In the genomic region with DNA sequence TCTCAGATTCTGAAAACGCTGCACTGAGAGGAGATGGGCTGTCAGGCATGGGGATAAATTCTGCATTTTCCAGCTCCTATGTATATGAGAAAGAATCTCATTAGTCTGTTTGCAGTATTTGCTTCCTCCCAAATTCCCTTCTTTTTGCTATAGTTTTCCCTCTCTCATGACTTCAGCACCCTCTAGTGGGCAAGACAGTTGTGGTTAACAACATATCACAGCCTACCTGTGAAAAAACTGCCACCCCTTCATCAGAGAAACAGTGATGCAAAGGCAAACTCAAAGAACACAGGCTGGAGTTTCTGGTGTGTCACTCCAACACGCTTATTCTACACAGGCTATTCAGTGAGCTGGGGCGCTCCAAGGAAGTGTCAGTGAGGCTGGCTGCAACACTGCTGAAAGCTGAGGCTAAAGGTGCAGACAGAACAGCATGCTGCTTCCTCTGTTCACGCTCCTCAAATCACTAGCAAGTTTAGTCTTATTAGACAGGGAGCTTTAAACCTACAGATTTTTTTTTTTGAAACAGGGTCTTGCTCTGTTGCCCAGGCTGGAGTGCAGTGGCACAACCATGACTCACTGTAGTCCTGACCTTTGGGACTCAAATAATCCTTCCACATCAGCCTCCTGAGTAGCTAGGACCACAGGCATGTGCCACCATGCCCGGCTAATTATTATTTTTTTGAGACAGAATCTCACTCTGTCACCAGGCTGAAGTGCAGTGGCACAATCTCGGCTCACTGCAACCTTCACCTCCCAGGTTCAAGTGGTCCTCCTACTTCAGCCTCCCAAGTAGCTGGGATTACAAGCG, we compare ENCODE assay signal across 8 cellular contexts. TPM values are rescaled to one million over a fixed set of nuclear protein-coding genes. Genes with fewer than 3 reads are reported as not detected.
DNase-seq lines count a peak whose midpoint lies in the region; ATAC-seq and TF ChIP-seq lines count a peak whose summit lies in the region.

No MANE protein-coding gene starts in this region.

- no peak overlapping the region for H3K9ac ChIP-seq in GM23248

- in situ Hi-C loops in GM23248 (cut with MboI) = no loop called here

- H3K4me3 ChIP-seq in BJ (ENCODE audit: low read depth, low read length) (no peak overlapping the region), GM23248 (no peak overlapping the region), fibroblast of villous mesenchyme (ENCODE audit: low read depth, low read length) (no peak overlapping the region)

- CTCF ChIA-PET in BJ (lab: Yijun Ruan, JAX) = interaction anchor here (0.6 to 8.0 kb wide), 54 partner anchors 10 to 240 kb away, joined by 3 to 107 read pairs (median 5); partner anchors contain the start of genes NEK9, PGF, PROX2 and RPS6KL1

- H3K36me3 ChIP-seq in BJ (ENCODE audit: control insufficient read depth, insufficient read depth, low read length) (peaks cover 8% of the 10 kb centered on the region), GM23248 (ENCODE audit: low read depth) (peaks cover 52% of the 10 kb centered on the region)

- H3K27me3 ChIP-seq in BJ (ENCODE audit: control insufficient read depth, insufficient read depth, low read length) = no peaks in the 10 kb centered on the region
- no peaks in the 10 kb centered on the region for H3K27me3 ChIP-seq in GM23248 (replicated peaks; ENCODE audit: insufficient read depth)

- TF ChIP-seq CTCF in BJ (IDR thresholded peaks at IDR 0.05; ENCODE audit: insufficient read depth, low read depth, low read length) (peak; percentile 76), fibroblast of villous mesenchyme (IDR thresholded peaks at IDR 0.05; ENCODE audit: insufficient read depth, low read depth, low read length) (peak; percentile 85), omental fat pad (IDR thresholded peaks at IDR 0.05) (no peak)

- no peak overlapping the region for H3K27ac ChIP-seq in GM23248

- no peaks in the 10 kb centered on the region for H3K9me3 ChIP-seq in GM23248 (ENCODE audit: low read depth)

- POLR2A ChIA-PET in BJ (lab: Charles Lee) = no interaction called here

- H3K4me2 ChIP-seq in GM23248 (ENCODE audit: unreplicated experiment) = no peak overlapping the region

- no peaks in the 10 kb centered on the region for H3K79me2 ChIP-seq in GM23248 (ENCODE audit: insufficient read depth)

- WGBS in GM23248 (ENCODE audit: low coverage in 1 of 2, low lambda C conversion rate in 2 of 2, missing lambda C conversion rate in 2 of 2), 2 experiments = 71 to 74% methylated on average over 7 of the region's 7 CpGs

- H3F3A ChIP-seq in GM23248 (ENCODE audit: insufficient read depth) = peaks cover 5% of the 10 kb centered on the region; the same call in 1 of the 2 replicates

- H3K4me1 ChIP-seq in GM23248 (ENCODE audit: insufficient read depth) = no peaks in the 10 kb centered on the region

- H4K20me1 ChIP-seq in GM23248 (ENCODE audit: insufficient read depth) = no peaks in the 10 kb centered on the region

- ATAC-seq in omental fat pad (ENCODE audit: low FRiP score) = peak; percentile 48
- ATAC-seq in HG02970 (IDR thresholded peaks at IDR 0.05; ENCODE audit: low FRiP score, unreplicated experiment) = no peak
- no peak for ATAC-seq in GM19328 (IDR thresholded peaks at IDR 0.05; ENCODE audit: unreplicated experiment)

- DNase-seq in BJ (ENCODE audit: low read depth) = no peak
- peak; percentile 76 for DNase-seq in GM23248
- peak; percentile 63 to 66 for DNase-seq in NCI-H446 (lab: John Stamatoyannopoulos, UW)
- peak; percentile 21 to 23 for DNase-seq in activated CD4-positive, alpha-beta T cell treated with anti-CD3 and anti-CD28 coated beads, Interleukin-2, amount 50 U/mL, for 4 hours
- peak; percentile 65 for DNase-seq in fibroblast of villous mesenchyme (ENCODE audit: low read depth)
- no peak for DNase-seq in omental fat pad (ENCODE audit: low spot score)

- H3K9me2 ChIP-seq in GM23248 (ENCODE audit: insufficient read depth) = no peaks in the 10 kb centered on the region

- H2AFZ ChIP-seq in GM23248 = no peak overlapping the region

RNA-seq across cellular contexts. Expression of gene ZC2HC1C, which starts 19.3 kb away (rescaled TPM):
- polyA plus RNA-seq in BJ (2011; rRNA removed) = 0.85 and 1.2 TPM in 2 replicates
- polyA minus RNA-seq in BJ (2011; rRNA and poly(A)+ RNA removed) = 0.62 and 2.0 TPM in 2 replicates
- 2.8 and 5.3 TPM in 2 replicates for total RNA-seq in GM23248 (2014; rRNA removed; shearing (Covaris generic))
- 1.0 TPM in 2 replicates for polyA plus RNA-seq in GM23248 (2016; fragmentation: Nextera tagmentation; extraction: Ambion mirVana)
- 0.64 and 2.2 TPM in 2 replicates for total RNA-seq in fibroblast of villous mesenchyme
- total RNA-seq in omental fat pad = 1 to 10 TPM in 3 of 4 donors, under 1 TPM in 1; 0.48 to 5.6 (median 1.5) TPM

RNA-seq across cellular contexts. Expression of gene ACYP1, which starts 24.9 kb away (rescaled TPM):
- polyA plus RNA-seq in BJ (2011; rRNA removed) = 9.0 and 17.7 TPM in 2 replicates
- 0.43 and 0.82 TPM in 2 replicates for polyA minus RNA-seq in BJ (2011; rRNA and poly(A)+ RNA removed)
- 5.7 and 7.3 TPM in 2 replicates for total RNA-seq in GM23248 (2014; rRNA removed; shearing (Covaris generic))
- polyA plus RNA-seq in GM23248 (2016; fragmentation: Nextera tagmentation; extraction: Ambion mirVana) = 18.0 and 19.3 TPM in 2 replicates
- total RNA-seq in fibroblast of villous mesenchyme = 2.9 and 11.2 TPM in 2 replicates
- total RNA-seq in omental fat pad = 10 to 100 TPM; 10.7 to 17.0 (median 13.2) TPM

RNA-seq across cellular contexts. Expression of gene MLH3, which starts 37.5 kb away (rescaled TPM):
- polyA plus RNA-seq in BJ (2011; rRNA removed) (5.7 and 6.9 TPM in 2 replicates), GM23248 (2016; fragmentation: Nextera tagmentation; extraction: Ambion mirVana) (7.3 and 10.8 TPM in 2 replicates)
- 4.5 and 8.4 TPM in 2 replicates for polyA minus RNA-seq in BJ (2011; rRNA and poly(A)+ RNA removed)
- total RNA-seq in GM23248 (2014; rRNA removed; shearing (Covaris generic)) = 12.3 and 19.9 TPM in 2 replicates
- total RNA-seq in fibroblast of villous mesenchyme (21.6 and 25.9 TPM in 2 replicates), omental fat pad (10 to 100 TPM; 20.4 to 47.1 (median 24.4) TPM)

RNA-seq across cellular contexts. Expression of gene NEK9, which starts 38.1 kb away (rescaled TPM):
- polyA plus RNA-seq in BJ (2011; rRNA removed) = 38.1 and 53.4 TPM in 2 replicates
- polyA minus RNA-seq in BJ (2011; rRNA and poly(A)+ RNA removed) = 36.4 and 38.5 TPM in 2 replicates
- 27.6 and 41.0 TPM in 2 replicates for total RNA-seq in GM23248 (2014; rRNA removed; shearing (Covaris generic))
- polyA plus RNA-seq in GM23248 (2016; fragmentation: Nextera tagmentation; extraction: Ambion mirVana) = 41.2 and 47.6 TPM in 2 replicates
- 32.0 and 39.3 TPM in 2 replicates for total RNA-seq in fibroblast of villous mesenchyme
- total RNA-seq in omental fat pad = 10 to 100 TPM; 40.1 to 68.3 (median 54.8) TPM

Comparison
In these comparisons a context has a peak if more than half of its experiments do, and no peak if none do; other contexts are left out.
1. DNase-seq: peak in GM23248 (single experiment), NCI-H446 (2 of 2), activated CD4-positive, alpha-beta T cell treated with anti-CD3 and anti-CD28 coated beads, Interleukin-2, amount 50 U/mL, for 4 hours (2 of 2) and fibroblast of villous mesenchyme (single experiment); none in BJ (single experiment) and omental fat pad (single experiment).
2. CTCF ChIP-seq: peak in BJ (single experiment) and fibroblast of villous mesenchyme (single experiment); none in omental fat pad (0 of 3).